In the genomic region with DNA sequence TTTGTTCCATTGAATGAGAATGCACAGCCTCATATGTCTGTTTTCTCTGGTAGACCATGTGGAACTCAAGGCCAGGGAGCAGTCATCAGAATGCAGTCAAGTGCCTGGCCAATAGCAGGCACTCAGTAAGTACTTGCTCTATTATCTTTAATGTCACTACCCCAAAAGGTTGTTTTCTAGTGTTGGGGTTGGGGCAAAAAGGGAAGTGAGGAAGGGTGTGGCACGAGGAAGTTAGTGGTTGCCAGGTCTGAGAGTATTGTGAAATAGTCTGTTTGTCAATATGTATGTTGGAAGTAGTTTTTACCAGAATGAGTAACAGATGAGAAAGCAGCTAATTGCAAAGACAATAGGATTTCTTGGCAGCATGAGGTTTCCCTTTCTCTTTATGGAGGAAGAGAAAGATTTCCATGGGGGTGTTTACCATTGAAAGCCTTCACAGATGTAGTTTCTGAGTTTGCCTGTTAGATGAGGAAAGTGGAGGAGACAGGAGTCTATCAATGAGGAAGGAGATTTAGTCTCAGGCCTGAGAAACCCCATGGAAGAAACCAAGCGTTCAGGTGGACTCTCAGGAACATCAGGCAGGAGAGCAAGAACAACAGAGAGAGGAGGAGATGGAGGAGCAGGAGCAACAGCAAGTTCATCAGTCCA, we compare ENCODE assay signal across 9 cellular contexts. TPM values are rescaled to one million over a fixed set of nuclear protein-coding genes. Genes with fewer than 3 reads are reported as not detected.
A peak's percentile ranks its signal among the peaks of the same experiment; 100 is the strongest.
DNase-seq lines count a peak whose midpoint lies in the region; ATAC-seq, FAIRE-seq and TF ChIP-seq lines count a peak whose summit lies in the region.
"Had no signal": no experiment of that assay in that cellular context is flagged by ENCODE, and none has a peak within 500 bp of the region (broad histone marks: within the 10 kb centered on the region; RNA-seq: fewer than 3 reads in every experiment).

No MANE protein-coding gene starts in this region.

- H3K36me3 ChIP-seq in gastroesophageal sphincter: peaks cover 0 to 3% of the 10 kb centered on the region in 2 donors

- FAIRE-seq in frontal cortex (lab: Jason Lieb, UNC): no peak

- no peaks in the 10 kb centered on the region for H3K27me3 Mint-ChIP-seq in activated T-cell treated with anti-CD3 and anti-CD28 coated beads, Interleukin-2, amount 50 U/mL, for 72 hours (ENCODE audit: low read depth)
- H3K27me3 Mint-ChIP-seq in T-cell: no peaks in the 10 kb centered on the region

- H3K4me3 Mint-ChIP-seq in activated T-cell treated with anti-CD3 and anti-CD28 coated beads, Interleukin-2, amount 50 U/mL, for 72 hours: peak overlapping the region; percentile 55 to 79
- peak overlapping the region; percentile 63 to 74 (median 73) for H3K4me3 Mint-ChIP-seq in T-cell

- TF ChIP-seq CTCF in gastroesophageal sphincter (IDR thresholded peaks at IDR 0.05): no peak

- peak overlapping the region; percentile 92 for H3K27ac Mint-ChIP-seq in activated T-cell treated with anti-CD3 and anti-CD28 coated beads, Interleukin-2, amount 50 U/mL, for 72 hours
- peak overlapping the region; percentile 95 to 99 for H3K27ac Mint-ChIP-seq in T-cell

- H3K36me3 Mint-ChIP-seq in activated T-cell treated with anti-CD3 and anti-CD28 coated beads, Interleukin-2, amount 50 U/mL, for 72 hours (ENCODE audit: insufficient read depth in 2 of 2): peaks cover 4 to 39% of the 10 kb centered on the region in 2 donors
- peaks cover 72% of the 10 kb centered on the region for H3K36me3 Mint-ChIP-seq in T-cell

- TF ChIP-seq POLR2A in gastroesophageal sphincter (IDR thresholded peaks at IDR 0.05): no peak

- DNase-seq in activated T-cell treated with anti-CD3 and anti-CD28 coated beads, Interleukin-2, amount 50 U/mL, for 72 hours: no peak
- DNase-seq in activated T-cell treated with anti-CD3 and anti-CD28 coated beads, Interleukin-2, amount 50 U/mL, for 1 hour: no peak
- DNase-seq in T-cell (peak in 28 of 34 experiments; percentile 15 to 69 (median 33)), DMS79 (lab: John Stamatoyannopoulos, UW) (no peak), frontal cortex (ENCODE audit: low spot score in 2 of 2) (no peak)
- DNase-seq in stimulated activated CD4-positive, alpha-beta T cell treated with anti-CD3 and anti-CD28 coated beads, Interleukin-4, amount 100 ng/mL, for 1 hour: no peak

- H3K27ac ChIP-seq in gastroesophageal sphincter: peak overlapping the region in 2 of 4 donors; percentile 39 to 64

- TF ChIP-seq EP300 in gastroesophageal sphincter (IDR thresholded peaks at IDR 0.05): no peak

- no peaks in the 10 kb centered on the region for H3K9me3 ChIP-seq in gastroesophageal sphincter

- POLR2A ChIA-PET in T-cell (lab: Charles Lee): interaction anchor here in 1 of 2 donors (0.6 to 1.2 kb wide), 2 partner anchors 13 to 159 kb away, joined by 3 to 6 read pairs; no protein-coding TSS in a partner anchor

- H3K4me1 ChIP-seq in gastroesophageal sphincter: peaks cover 0 to 20% (median 0%) of the 10 kb centered on the region in 3 donors

- peaks cover 6% of the 10 kb centered on the region for H3K27me3 ChIP-seq in gastroesophageal sphincter

- peaks cover 79% of the 10 kb centered on the region for H3K4me1 Mint-ChIP-seq in activated T-cell treated with anti-CD3 and anti-CD28 coated beads, Interleukin-2, amount 50 U/mL, for 72 hours (ENCODE audit: low read depth)
- peaks cover 78 to 85% (median 79%) of the 10 kb centered on the region in 3 donors for H3K4me1 Mint-ChIP-seq in T-cell

- no peak overlapping the region for H3K4me3 ChIP-seq in gastroesophageal sphincter

- 61 to 100% methylated on average over 1 to 2 of the region's 2 CpGs for WGBS in gastroesophageal sphincter (ENCODE audit: low coverage in 1 of 2), 2 donors

- ATAC-seq in activated T-cell treated with anti-CD3 and anti-CD28 coated beads, Interleukin-2, amount 50 U/mL, for 72 hours (replicated peaks in 1 of 2): peak; percentile 39 to 41
- ATAC-seq in HG03097 (IDR thresholded peaks at IDR 0.05; ENCODE audit: low FRiP score, unreplicated experiment): peak; percentile 51
- ATAC-seq in T-cell (replicated peaks in 1 of 4): peak; percentile 47 to 78 (median 60)
- ATAC-seq in gastroesophageal sphincter: peak; percentile 67

- CTCF ChIA-PET in T-cell (lab: Charles Lee): interaction anchor here (0.7 to 5.3 kb wide), 9 partner anchors 30 to 212 kb away, joined by 3 to 151 read pairs (median 8); no protein-coding TSS in a partner anchor

- H3K9me3 Mint-ChIP-seq in activated T-cell treated with anti-CD3 and anti-CD28 coated beads, Interleukin-2, amount 50 U/mL, for 72 hours: no peaks in the 10 kb centered on the region
- no peaks in the 10 kb centered on the region for H3K9me3 Mint-ChIP-seq in T-cell

RNA-seq across cellular contexts. Expression of gene ARMH2, which starts 59.6 kb away (rescaled TPM):
- total RNA-seq in activated T-cell treated with anti-CD3 and anti-CD28 coated beads, Interleukin-2, amount 50 U/mL, for 72 hours: not detected
- 1 to 10 TPM; 2.2 to 4.6 (median 3.7) TPM for total RNA-seq in T-cell
- total RNA-seq in gastroesophageal sphincter: under 1 TPM in 1 of 4 donors, not detected in 3; 0.54 TPM
- not detected for total RNA-seq in frontal cortex
- total RNA-seq: Daoy had no signal

Comparison
In these comparisons a context has a peak if more than half of its experiments do, and no peak if none do; other contexts are left out.
1. DNase-seq: peak in T-cell (28 of 34); none in activated T-cell treated with anti-CD3 and anti-CD28 coated beads, Interleukin-2, amount 50 U/mL, for 72 hours (0 of 2), activated T-cell treated with anti-CD3 and anti-CD28 coated beads, Interleukin-2, amount 50 U/mL, for 1 hour (single experiment), DMS79 (single experiment), stimulated activated CD4-positive, alpha-beta T cell treated with anti-CD3 and anti-CD28 coated beads, Interleukin-4, amount 100 ng/mL, for 1 hour (single experiment) and frontal cortex (0 of 2).
2. Peak in every context shown above with its lines, with median percentiles within 50 percentile points of each other: ATAC-seq.